In genomic region chr2:231198291-231199173, GRCh38 we compare ENCODE assay signal across 8 cellular contexts. TPM values are rescaled to one million over a fixed set of nuclear protein-coding genes. Genes with fewer than 3 reads are reported as not detected.
DNase-seq lines count a peak whose midpoint lies in the region; ATAC-seq and TF ChIP-seq lines count a peak whose summit lies in the region.

TSS of gene ARMC9 (plus strand) at chr2:231198631. CDS start at chr2:231206239, 7,608 bp downstream.

- TF ChIP-seq CTCF in body of pancreas (IDR thresholded peaks at IDR 0.05), result peak in 1 of 7 experiments; percentile 16
- TF ChIP-seq CTCF in gastrocnemius medialis (IDR thresholded peaks at IDR 0.05 in 4 of 5, conservative IDR thresholded peaks at IDR 0.05 in 1 of 5), result no peak

- WGBS in body of pancreas, 2 donors, result 0 to 1% methylated on average over 21 to 83 of the region's 83 CpGs

- H3K9me3 ChIP-seq in body of pancreas (no peaks in the 10 kb centered on the region), gastrocnemius medialis (no peaks in the 10 kb centered on the region)

- H3K27ac ChIP-seq in body of pancreas (peak within 1 kb of the TSS in 3 of 4 donors; percentile 5 to 71 (median 67)), gastrocnemius medialis (peak within 1 kb of the TSS in 1 of 4 donors; percentile 25)

- intact Hi-C loops in body of pancreas (cut with DNase I), result no loop called here
- intact Hi-C loops in gastrocnemius medialis (cut with DNase I; ENCODE audit: low total_unique reads), result no loop called here

- no peaks in the 10 kb centered on the region for H3K36me3 ChIP-seq in body of pancreas (replicated peaks in 1 of 2; ENCODE audit: insufficient read depth in 1 of 2, low read depth in 2 of 2)
- H3K36me3 ChIP-seq in gastrocnemius medialis, result no peaks in the 10 kb centered on the region

- H3K4me1 ChIP-seq in body of pancreas, result peaks cover 17% of the 10 kb centered on the region
- peaks cover 10 to 15% of the 10 kb centered on the region in 2 donors for H3K4me1 ChIP-seq in gastrocnemius medialis

- H3K4me3 ChIP-seq in body of pancreas (peak within 1 kb of the TSS; percentile 66 to 95), iPS-11a (ENCODE audit: low read depth, low read length) (peak within 1 kb of the TSS; percentile 93), gastrocnemius medialis (peak within 1 kb of the TSS; percentile 81 to 92 (median 88))

- H3K27me3 ChIP-seq in body of pancreas (no peaks in the 10 kb centered on the region), gastrocnemius medialis (no peaks in the 10 kb centered on the region)

- peak; percentile 31 to 71 for DNase-seq in NCI-H446 (lab: John Stamatoyannopoulos, UW)
- no peak for DNase-seq in NCI-H446 treated with DMSO at 0.1 percent for 48 hours (lab: John Stamatoyannopoulos, UW)
- peak; percentile 10 for DNase-seq in NCI-H2029 treated with DMSO at 0.1 percent for 48 hours (lab: John Stamatoyannopoulos, UW)
- DNase-seq in UCSD-AML1 (lab: John Stamatoyannopoulos, UW; ENCODE audit: unreplicated experiment), result peak; percentile 73
- peak; percentile 76 to 83 (median 78) for DNase-seq in body of pancreas
- DNase-seq in gastrocnemius medialis, result peak; percentile 39 to 45

- in situ Hi-C loops in gastrocnemius medialis (cut with MboI; ENCODE audit: low sequenced_read_pairs in 4 of 4), result no loop called here

- TF ChIP-seq POLR2A in body of pancreas (IDR thresholded peaks at IDR 0.05) (peak in 2 of 3 donors; percentile 58 to 60), gastrocnemius medialis (IDR thresholded peaks at IDR 0.05) (no peak)

- peak; percentile 97 for ATAC-seq in HG02885 (IDR thresholded peaks at IDR 0.05; ENCODE audit: poor library complexity, unreplicated experiment)
- ATAC-seq in body of pancreas, result peak; percentile 95
- ATAC-seq in gastrocnemius medialis, result peak; percentile 93 to 94

RNA-seq across cellular contexts. Expression of gene ARMC9, which starts in this region (rescaled TPM):
- total RNA-seq in body of pancreas (10 to 100 TPM in 1 of 2 donors, 1 to 10 TPM in 1; 6.9 to 10.1 TPM), gastrocnemius medialis (1 to 10 TPM in 2 of 4 donors, under 1 TPM in 2; 0.20 to 7.2 (median 3.2) TPM)

Comparison
In these comparisons a context has a peak if more than half of its experiments do, and no peak if none do; other contexts are left out.
1. POLR2A ChIP-seq: peak in body of pancreas (2 of 3); none in gastrocnemius medialis (0 of 2).
2. Peak in every context shown above with its lines, with median percentiles within 50 percentile points of each other: ATAC-seq and H3K4me3 ChIP-seq.